ENCODE assay signal across 21 cellular contexts in the genomic region with DNA sequence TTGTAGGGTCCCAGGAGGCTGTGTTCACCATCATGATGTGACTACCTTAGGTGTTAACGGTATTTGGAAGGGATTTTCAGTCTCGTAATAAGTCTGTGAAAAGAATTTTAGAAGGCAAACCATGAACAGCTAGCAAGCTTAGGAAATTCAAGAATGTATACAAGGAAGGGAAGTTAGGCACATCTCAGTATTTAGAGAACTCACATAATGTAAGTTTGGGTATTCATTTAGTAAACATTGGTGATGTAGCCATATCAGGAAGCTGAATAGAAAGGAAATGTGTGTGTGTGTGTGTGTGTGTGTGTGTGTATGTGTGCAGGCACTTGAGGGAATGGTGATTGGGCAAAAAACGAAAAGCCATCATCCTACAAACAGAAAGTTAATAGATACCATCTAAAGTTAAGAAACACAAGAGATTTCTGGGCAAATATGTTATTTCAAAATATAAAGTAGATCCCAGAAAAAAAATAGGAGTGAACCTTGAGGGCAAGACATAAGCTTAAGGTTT.
"Had no signal": no experiment of that assay in that cellular context is flagged by ENCODE, and none has a peak within 500 bp of the region (broad histone marks: within the 10 kb centered on the region; RNA-seq: fewer than 3 reads in every experiment).

No MANE protein-coding gene starts in this region.

- H3K4me1 Mint-ChIP-seq: nephron had no signal

- DNase-seq: activated CD4-positive, alpha-beta T cell treated with anti-CD3 and anti-CD28 coated beads, Interleukin-2, amount 10 ng/mL, durations not matched to agents 7 days and 5 days; activated CD4-positive, CD25-positive, alpha-beta regulatory T cell; activated naive CD4-positive, alpha-beta T cell treated with anti-CD3 and anti-CD28 coated beads for 36 hours; dermis blood vessel endothelial cell; effector memory CD4-positive, alpha-beta T cell; esophagus squamous epithelium; foreskin fibroblast; hippocampal formation; midbrain; right lobe of liver; small intestine; stimulated activated CD4-positive, alpha-beta T cell treated with anti-CD3 and anti-CD28 coated beads, Interleukin-15, amount 100 ng/mL, for 24 hours; stimulated activated CD4-positive, alpha-beta T cell treated with anti-CD3 and anti-CD28 coated beads, Interleukin-2, amount 100 ng/mL, for 48 hours; stimulated activated naive CD8-positive, alpha-beta T cell treated with anti-CD3 and anti-CD28 coated beads, Interleukin-15, amount 100 ng/mL, for 72 hours; transverse colon had no signal

- H3K27ac Mint-ChIP-seq: activated CD4-positive, alpha-beta T cell treated with anti-CD3 and anti-CD28 coated beads, Interleukin-2, amount 10 ng/mL, durations not matched to agents 7 days and 5 days; activated naive CD4-positive, alpha-beta T cell treated with anti-CD3 and anti-CD28 coated beads for 36 hours; nephron; stimulated activated naive CD8-positive, alpha-beta T cell treated with anti-CD3 and anti-CD28 coated beads, Interleukin-15, amount 100 ng/mL, for 72 hours had no signal

- H3K4me1 ChIP-seq: breast epithelium, esophagus squamous epithelium, parathyroid adenoma, right lobe of liver, suprapubic skin, transverse colon, vagina had no signal

- H3K9me3 Mint-ChIP-seq: activated naive CD4-positive, alpha-beta T cell treated with anti-CD3 and anti-CD28 coated beads for 36 hours; nephron had no signal

- H3K4me3 Mint-ChIP-seq: activated CD4-positive, alpha-beta T cell treated with anti-CD3 and anti-CD28 coated beads, Interleukin-2, amount 10 ng/mL, durations not matched to agents 7 days and 5 days; activated naive CD4-positive, alpha-beta T cell treated with anti-CD3 and anti-CD28 coated beads for 36 hours; nephron; stimulated activated naive CD8-positive, alpha-beta T cell treated with anti-CD3 and anti-CD28 coated beads, Interleukin-15, amount 100 ng/mL, for 72 hours had no signal

- H3K27ac ChIP-seq: breast epithelium, esophagus squamous epithelium, parathyroid adenoma, right lobe of liver, suprapubic skin, transverse colon, vagina had no signal

- H3K4me3 ChIP-seq: breast epithelium, esophagus squamous epithelium, lung, right lobe of liver, suprapubic skin, transverse colon, vagina had no signal

- ATAC-seq: right lobe of liver; stimulated activated naive CD8-positive, alpha-beta T cell treated with anti-CD3 and anti-CD28 coated beads, Interleukin-15, amount 100 ng/mL, for 72 hours had no signal

- H3K27me3 ChIP-seq: breast epithelium, esophagus squamous epithelium, right lobe of liver, suprapubic skin, transverse colon, vagina had no signal

- H3K9me3 ChIP-seq: breast epithelium, esophagus squamous epithelium, right lobe of liver, suprapubic skin, transverse colon, vagina had no signal

- H3K36me3 ChIP-seq: breast epithelium, esophagus squamous epithelium, right lobe of liver, suprapubic skin, transverse colon, vagina had no signal

- H3K27me3 Mint-ChIP-seq: stimulated activated naive CD8-positive, alpha-beta T cell treated with anti-CD3 and anti-CD28 coated beads, Interleukin-15, amount 100 ng/mL, for 72 hours had no signal
